Comparison of ENCODE assay signal across 8 cellular contexts in genomic region chr18:63365909-63366269, GRCh38. TPM values are rescaled to one million over a fixed set of nuclear protein-coding genes. Genes with fewer than 3 reads are reported as not detected.
DNase-seq lines count a peak whose midpoint lies in the region; ATAC-seq and TF ChIP-seq lines count a peak whose summit lies in the region.

No MANE protein-coding gene starts in this region.

- H3K9me3 Mint-ChIP-seq in progenitor cell of endocrine pancreas (ENCODE audit: low read depth): peaks cover 15% of the 10 kb centered on the region

- no peaks in the 10 kb centered on the region for H3K79me2 ChIP-seq in SU-DHL-6 (ENCODE audit: insufficient read depth, low read length)

- H3K4me2 ChIP-seq in SU-DHL-6 (ENCODE audit: low read depth, low read length, poor library complexity, severe bottlenecking): peak overlapping the region; percentile 88

- peak overlapping the region; percentile 75 for H3K4me3 ChIP-seq in SU-DHL-6 (ENCODE audit: insufficient read depth, low read length, poor library complexity, severe bottlenecking)
- H3K4me3 ChIP-seq in fibroblast of pulmonary artery (replicated peaks; ENCODE audit: low read depth, low read length): peak overlapping the region; percentile 91

- ATAC-seq in GM18861 (IDR thresholded peaks at IDR 0.05; ENCODE audit: unreplicated experiment) (peak; percentile 1), HG03280 (IDR thresholded peaks at IDR 0.05; ENCODE audit: unreplicated experiment) (no peak)

- H3K27me3 Mint-ChIP-seq in progenitor cell of endocrine pancreas: no peaks in the 10 kb centered on the region

- H3K4me3 Mint-ChIP-seq in progenitor cell of endocrine pancreas (ENCODE audit: low read depth): peak overlapping the region; percentile 94

- no peak overlapping the region for H3K27ac ChIP-seq in SU-DHL-6 (ENCODE audit: low read depth, low read length)

- no peaks in the 10 kb centered on the region for H3K36me3 ChIP-seq in SU-DHL-6 (ENCODE audit: low read length)

- H3K9me2 ChIP-seq in SU-DHL-6 (replicated peaks; ENCODE audit: insufficient read depth, low read length): no peaks in the 10 kb centered on the region

- H3K27ac Mint-ChIP-seq in progenitor cell of endocrine pancreas: peak overlapping the region; percentile 89

- H3F3A ChIP-seq in SU-DHL-6 (ENCODE audit: insufficient read depth): no peaks in the 10 kb centered on the region

- H3K27me3 ChIP-seq in SU-DHL-6 (ENCODE audit: low read length): no peaks in the 10 kb centered on the region

- peak overlapping the region; percentile 79 for H3K9ac ChIP-seq in SU-DHL-6 (ENCODE audit: low read length)

- H2AFZ ChIP-seq in SU-DHL-6 (ENCODE audit: low read depth, low read length, severe bottlenecking): peak overlapping the region; percentile 91

- DNase-seq in AG08395 (ENCODE audit: low spot score) (peak; percentile 3), fibroblast of pulmonary artery (ENCODE audit: low read depth) (peak; percentile 12), progenitor cell of endocrine pancreas (ENCODE audit: low spot score, unreplicated experiment) (no peak), retina (no peak), NCI-H1694 treated with DMSO at 0.1 percent for 48 hours (lab: John Stamatoyannopoulos, UW) (no peak)

- H3K9me3 ChIP-seq in SU-DHL-6 (ENCODE audit: insufficient read depth, low read length): no peaks in the 10 kb centered on the region

- H4K20me1 ChIP-seq in SU-DHL-6 (ENCODE audit: low read depth, low read length): no peaks in the 10 kb centered on the region

- H3K4me1 Mint-ChIP-seq in progenitor cell of endocrine pancreas (ENCODE audit: low read depth): peaks cover 7% of the 10 kb centered on the region

- no peak for TF ChIP-seq CTCF in SU-DHL-6 (IDR thresholded peaks at IDR 0.05; ENCODE audit: insufficient read depth, low read length, poor library complexity, severe bottlenecking)
- TF ChIP-seq CTCF in fibroblast of pulmonary artery (IDR thresholded peaks at IDR 0.05; ENCODE audit: low read length, missing control alignments): no peak
- no peak for TF ChIP-seq CTCF in progenitor cell of endocrine pancreas (IDR thresholded peaks at IDR 0.05; ENCODE audit: unreplicated experiment)

- peaks cover 15% of the 10 kb centered on the region for H3K36me3 Mint-ChIP-seq in progenitor cell of endocrine pancreas (ENCODE audit: insufficient read depth)

RNA-seq across cellular contexts. Expression of gene KDSR, which starts 1.1 kb away (rescaled TPM):
- 38.1 and 38.7 TPM in 2 replicates for total RNA-seq in progenitor cell of endocrine pancreas

RNA-seq across cellular contexts. Expression of gene BCL2, which starts 46.3 kb away (rescaled TPM):
- total RNA-seq in progenitor cell of endocrine pancreas: 3.8 and 4.1 TPM in 2 replicates

RNA-seq across cellular contexts. Expression of gene VPS4B, which starts 56.4 kb away (rescaled TPM):
- 49.1 and 56.4 TPM in 2 replicates for total RNA-seq in progenitor cell of endocrine pancreas

Comparison
In these comparisons a context has a peak if more than half of its experiments do, and no peak if none do; other contexts are left out.
1. DNase-seq: peak in AG08395 (single experiment) and fibroblast of pulmonary artery (single experiment); none in progenitor cell of endocrine pancreas (single experiment), retina (single experiment) and NCI-H1694 treated with DMSO at 0.1 percent for 48 hours (single experiment).